In the genomic region with DNA sequence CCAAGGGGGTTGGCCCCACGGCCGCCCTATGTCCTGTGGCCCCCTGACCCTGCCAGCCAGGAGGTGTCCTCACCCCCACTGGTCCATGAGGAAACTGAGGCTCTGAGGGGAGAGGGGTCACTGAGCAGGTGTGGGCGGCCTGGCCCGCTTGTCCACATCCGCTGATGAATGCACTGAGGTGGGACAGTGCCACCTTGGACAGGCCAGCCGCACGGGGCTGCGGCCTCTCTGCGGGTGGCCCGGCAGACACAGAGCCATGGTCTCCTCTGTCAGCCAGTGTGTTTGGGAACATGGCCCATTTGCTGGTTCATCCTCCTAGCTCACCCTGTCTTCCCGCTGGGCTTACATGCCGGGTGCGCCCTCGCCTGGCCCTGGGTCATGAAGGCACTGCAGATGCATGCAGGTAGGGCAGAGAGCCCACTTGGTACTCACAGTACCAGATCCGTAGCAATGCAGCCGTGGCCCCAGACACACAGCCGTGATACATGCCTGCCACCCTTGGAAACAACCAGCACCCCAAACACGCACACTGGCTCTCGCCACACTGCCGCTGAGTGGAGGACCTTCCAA, we compare ENCODE assay signal across 29 cellular contexts.
DNase-seq lines count a peak whose midpoint lies in the region; ATAC-seq, FAIRE-seq and TF ChIP-seq lines count a peak whose summit lies in the region.
"Had no signal": no experiment of that assay in that cellular context is flagged by ENCODE, and none has a peak within 500 bp of the region (broad histone marks: within the 10 kb centered on the region; RNA-seq: fewer than 3 reads in every experiment).

No MANE protein-coding gene starts in this region.

- H3K23me2 ChIP-seq in H1 (ENCODE audit: low read depth, low read length): peaks cover 2% of the 10 kb centered on the region; the same call in 1 of the 2 replicates

- H3K14ac ChIP-seq in H1 (ENCODE audit: insufficient read length): no peak overlapping the region

- no peak for FAIRE-seq in H1 (lab: Jason Lieb, UNC)

- peak; percentile 44 for TF ChIP-seq CTCF in PC-3 (conservative IDR thresholded peaks at IDR 0.05; ENCODE audit: low read depth, low read length)
- peak; percentile 18 to 22 (median 18); a peak in 3 of 4 replicates for TF ChIP-seq CTCF in H1 (IDR thresholded peaks at IDR 0.05; ENCODE audit: control extremely low read depth in 1 of 3, insufficient read depth in 1 of 3, low read depth in 1 of 3, low read length in 3 of 3)
- no peak for TF ChIP-seq CTCF in Calu3 (IDR thresholded peaks at IDR 0.05; ENCODE audit: unreplicated experiment)

- no peak overlapping the region for H3K4me3 Mint-ChIP-seq in Calu3 (ENCODE audit: low read depth, unreplicated experiment)
- H3K4me3 Mint-ChIP-seq: activated naive CD4-positive, alpha-beta T cell treated with anti-CD3 and anti-CD28 coated beads, Interleukin-2, amount 50 U/mL, for 24 hours; immature natural killer cell; nephron had no signal

- no peak overlapping the region for H4K8ac ChIP-seq in H1 (ENCODE audit: extremely low read depth, insufficient read depth, low read length)

- H3K4me2 ChIP-seq in PC-3 (ENCODE audit: low read length) (no peak overlapping the region), H1 (ENCODE audit: insufficient read depth in 1 of 2, low read depth in 2 of 2, low read length in 2 of 2) (no peak overlapping the region)

- H2BK15ac ChIP-seq in H1 (ENCODE audit: low read length): no peak overlapping the region

- H3K23ac ChIP-seq in H1 (ENCODE audit: insufficient read length): no peak overlapping the region

- no peak for TF ChIP-seq POLR2A in H1 (IDR thresholded peaks at IDR 0.05; ENCODE audit: control extremely low read depth in 1 of 2, low read depth in 2 of 2, low read length in 2 of 2)

- POLR2A ChIA-PET in PC-3 (lab: Charles Lee; ENCODE audit: unreplicated experiment): no interaction called here
- POLR2A ChIA-PET in H1 (lab: Charles Lee; ENCODE audit: partially characterized antibody): interaction anchor here (1.5 kb wide), 1 partner anchor 82 kb away, joined by 3 read pairs; no protein-coding TSS in a partner anchor

- peak; percentile 71 for ATAC-seq in PC-3
- ATAC-seq: left colon had no signal

- peak; percentile 2 for DNase-seq in COLO668 (lab: John Stamatoyannopoulos, UW; ENCODE audit: unreplicated experiment)
- peak; percentile 34 for DNase-seq in HT-29 (ENCODE audit: low spot score)
- DNase-seq in PC-3: peak; percentile 43
- no peak for DNase-seq in H1 (ENCODE audit: low read depth in 1 of 2, low spot score in 2 of 2)
- DNase-seq in NAMALWA (ENCODE audit: low spot score): no peak
- no peak for DNase-seq in Calu3
- DNase-seq in NCI-H1417 treated with DMSO at 0.1 percent for 48 hours (lab: John Stamatoyannopoulos, UW): no peak
- DNase-seq: activated CD4-positive, alpha-beta T cell treated with anti-CD3 and anti-CD28 coated beads for 48 hours; activated T-cell treated with anti-CD3 and anti-CD28 coated beads for 4 hours; amygdala; DND-41; effector CD4-positive, alpha-beta T cell; hippocampal formation; immature natural killer cell; left colon; NCI-H146; NCI-H2107; NCI-H510A; OCI-M1; Right ventricle myocardium superior; stimulated activated naive CD4-positive, alpha-beta T cell had no signal

- H3K27me3 ChIP-seq in PC-3 (ENCODE audit: low read length) (peaks cover 95% of the 10 kb centered on the region), H1 (replicated peaks in 1 of 4; ENCODE audit: control insufficient read depth in 3 of 4, extremely low read depth in 1 of 4, insufficient read depth in 3 of 4, low read length in 3 of 4) (no peaks in the 10 kb centered on the region)

- no peak overlapping the region for H2BK5ac ChIP-seq in H1 (ENCODE audit: low read depth, low read length)

- no peak overlapping the region for H3K9ac ChIP-seq in PC-3 (ENCODE audit: low read length)
- no peak overlapping the region for H3K9ac ChIP-seq in H1 (replicated peaks in 1 of 4; ENCODE audit: extremely low read depth in 1 of 4, low read depth in 3 of 4, low read length in 3 of 4)

- intact Hi-C loops in PC-3 (cut with micrococcal nuclease): no loop called here
- intact Hi-C loops in Calu3 (cut with micrococcal nuclease; ENCODE audit: unreplicated experiment): no loop called here

- no peaks in the 10 kb centered on the region for H3K36me3 Mint-ChIP-seq in Calu3 (ENCODE audit: insufficient read depth, unreplicated experiment)
- H3K36me3 Mint-ChIP-seq: activated naive CD4-positive, alpha-beta T cell treated with anti-CD3 and anti-CD28 coated beads, Interleukin-2, amount 50 U/mL, for 24 hours; immature natural killer cell had no signal

- no peaks in the 10 kb centered on the region for H3K36me3 ChIP-seq in PC-3 (ENCODE audit: low read depth, low read length)
- no peaks in the 10 kb centered on the region for H3K36me3 ChIP-seq in H1 (ENCODE audit: control insufficient read depth in 2 of 4, insufficient read depth in 4 of 4, low read length in 3 of 4)
- H3K36me3 ChIP-seq: upper lobe of left lung had no signal

- H3K4me1 Mint-ChIP-seq in Calu3 (ENCODE audit: low read depth, unreplicated experiment): no peaks in the 10 kb centered on the region
- H3K4me1 Mint-ChIP-seq: activated naive CD4-positive, alpha-beta T cell treated with anti-CD3 and anti-CD28 coated beads, Interleukin-2, amount 50 U/mL, for 24 hours; immature natural killer cell; nephron had no signal

- no peak overlapping the region for H2BK12ac ChIP-seq in H1 (ENCODE audit: low read depth, low read length)

- no peak overlapping the region for H2BK120ac ChIP-seq in H1 (replicated peaks; ENCODE audit: low read depth, low read length)

- BruUV-seq in PC-3 (replicated peaks; lab: Mats Ljungman, UMichigan): no TSS peak
- no TSS peak for BruUV-seq in Calu3 (replicated peaks; lab: Mats Ljungman, UMichigan)

- no peak overlapping the region for H3K56ac ChIP-seq in H1 (replicated peaks; ENCODE audit: insufficient read length, low read depth, low read length)

- TF ChIP-seq RAD21 in H1 (IDR thresholded peaks at IDR 0.05 in 1 of 2, conservative IDR thresholded peaks at IDR 0.05 in 1 of 2; ENCODE audit: low read depth in 2 of 2, low read length in 2 of 2): peak; percentile 24 to 37

- H4K91ac ChIP-seq in H1 (replicated peaks; ENCODE audit: insufficient read length, low read length): no peak overlapping the region

- no peak overlapping the region for H2AK5ac ChIP-seq in H1 (ENCODE audit: low read depth, low read length)

- no peak overlapping the region for H3K18ac ChIP-seq in H1 (ENCODE audit: extremely low read depth, low read length)

- H3K4ac ChIP-seq in H1 (replicated peaks; ENCODE audit: insufficient read length, low read depth, low read length): no peak overlapping the region

- H3K27ac ChIP-seq in PC-3 (ENCODE audit: low read length): no peak overlapping the region
- H3K27ac ChIP-seq in H1 (ENCODE audit: low read depth, low read length): no peak overlapping the region
- H3K27ac ChIP-seq: C4-2B, skin epidermis, upper lobe of left lung, VCaP had no signal

- no peaks in the 10 kb centered on the region for H3K9me3 Mint-ChIP-seq in Calu3 (ENCODE audit: low read depth, unreplicated experiment)
- H3K9me3 Mint-ChIP-seq: activated naive CD4-positive, alpha-beta T cell treated with anti-CD3 and anti-CD28 coated beads, Interleukin-2, amount 50 U/mL, for 24 hours; activated T-helper 2 cell treated with anti-CD3 and anti-CD28 coated beads, Interferon-gamma antibody, Interleukin-2, Interleukin-4, amounts not matched to agents 10 μg/mL and 5 μg/mL and 100 μg/mL, durations not matched to agents 14 hours and 24 hours and 36 hours; immature natural killer cell; nephron had no signal

- H3K79me2 ChIP-seq in PC-3 (ENCODE audit: low read length) (no peaks in the 10 kb centered on the region), H1 (ENCODE audit: control insufficient read depth in 1 of 2, insufficient read depth in 2 of 2, low read length in 2 of 2) (no peaks in the 10 kb centered on the region)

- H3K27me3 Mint-ChIP-seq in Calu3 (ENCODE audit: unreplicated experiment): peaks cover 78% of the 10 kb centered on the region
- H3K27me3 Mint-ChIP-seq: activated naive CD4-positive, alpha-beta T cell treated with anti-CD3 and anti-CD28 coated beads, Interleukin-2, amount 50 U/mL, for 24 hours had no signal

- H3K4me3 ChIP-seq in PC-3 (ENCODE audit: low read length): no peak overlapping the region
- H3K4me3 ChIP-seq in H1 (ENCODE audit: extremely low read depth in 1 of 4, insufficient read depth in 2 of 4, low read depth in 3 of 4, low read length in 4 of 4): no peak overlapping the region
- H3K4me3 ChIP-seq: skin epidermis, upper lobe of left lung had no signal

- WGBS in H1 (ENCODE audit: extremely low coverage in 1 of 2, insufficient coverage in 1 of 2, insufficient read length in 1 of 2, insufficient replicate concordance in 2 of 2, low coverage in 1 of 2, low lambda C conversion rate in 2 of 2, missing lambda C conversion rate in 1 of 2), 2 experiments: 94% methylated on average over 19 of the region's 20 CpGs; no CpG with 5 or more reads in 1 of the 2 experiments

- CTCF ChIA-PET in PC-3 (lab: Charles Lee) (interaction anchor here (0.5 to 0.8 kb wide), 2 partner anchors 63 to 581 kb away, joined by 3 to 4 read pairs; no protein-coding TSS in a partner anchor), H1 (lab: Charles Lee; ENCODE audit: partially characterized antibody) (interaction anchor here (1.2 to 1.7 kb wide), 2 partner anchors 11 to 81 kb away, joined by 4 to 5 read pairs; no protein-coding TSS in a partner anchor), Calu3 (lab: Charles Lee) (no interaction called here)

- H3F3A ChIP-seq in PC-3 (ENCODE audit: low read length, unreplicated experiment): no peaks in the 10 kb centered on the region

- H3K9me3 ChIP-seq in PC-3 (ENCODE audit: low read length) (no peaks in the 10 kb centered on the region), H1 (ENCODE audit: insufficient read depth in 2 of 2, low read depth in 1 of 2, low read length in 1 of 2) (no peaks in the 10 kb centered on the region)
- H3K9me3 ChIP-seq: Caco-2, upper lobe of left lung had no signal

- 0 out of 2 replicates have a peak, but pooled peaks cover 5% of the 10 kb centered on the region for H3K79me1 ChIP-seq in H1 (ENCODE audit: low read depth, low read length)

- H2AFZ ChIP-seq in PC-3 (ENCODE audit: low read length): no peak overlapping the region
- H2AFZ ChIP-seq in H1 (ENCODE audit: low read length): no peak overlapping the region

- no peaks in the 10 kb centered on the region for H3K9me2 ChIP-seq in PC-3 (replicated peaks; ENCODE audit: low read length)

- no peak overlapping the region for H4K5ac ChIP-seq in H1 (ENCODE audit: insufficient read length, low read depth, low read length)

- no peak overlapping the region for H2BK20ac ChIP-seq in H1 (ENCODE audit: low read length)

- 0 out of 2 replicates have a peak, but pooled peaks cover 6% of the 10 kb centered on the region for H3K4me1 ChIP-seq in PC-3 (ENCODE audit: insufficient read depth, low read length)
- peaks cover 0 to 2% (median 0%) of the 10 kb centered on the region in 4 experiments; a peak in 2 of 7 replicates for H3K4me1 ChIP-seq in H1 (replicated peaks in 1 of 4; ENCODE audit: control insufficient read depth in 3 of 4, insufficient read depth in 4 of 4, low read length in 3 of 4)
- H3K4me1 ChIP-seq: upper lobe of left lung had no signal

- 0 out of 2 replicates have a peak, but pooled peaks cover 3% of the 10 kb centered on the region for H4K20me1 ChIP-seq in PC-3 (ENCODE audit: low read length)
- H4K20me1 ChIP-seq in H1 (replicated peaks in 1 of 2; ENCODE audit: control insufficient read depth in 1 of 2, insufficient read depth in 2 of 2, low read length in 2 of 2): peaks cover 0 to 9% of the 10 kb centered on the region in 2 experiments

- H3K27ac Mint-ChIP-seq in Calu3 (ENCODE audit: unreplicated experiment): no peak overlapping the region
- H3K27ac Mint-ChIP-seq: activated naive CD4-positive, alpha-beta T cell treated with anti-CD3 and anti-CD28 coated beads, Interleukin-2, amount 50 U/mL, for 24 hours; activated T-helper 2 cell treated with anti-CD3 and anti-CD28 coated beads, Interferon-gamma antibody, Interleukin-2, Interleukin-4, amounts not matched to agents 10 μg/mL and 5 μg/mL and 100 μg/mL, durations not matched to agents 14 hours and 24 hours and 36 hours; immature natural killer cell; nephron had no signal

- no peak for TF ChIP-seq EP300 in H1 (IDR thresholded peaks at IDR 0.05; ENCODE audit: borderline replicate concordance in 1 of 2, low read depth in 2 of 2, low read length in 2 of 2)

Comparison
In these comparisons a context has a peak if more than half of its experiments do, and no peak if none do; other contexts are left out.
1. DNase-seq: peak in COLO668 (single experiment), HT-29 (single experiment) and PC-3 (single experiment); none in H1 (0 of 2), NAMALWA (single experiment), Calu3 (single experiment) and NCI-H1417 treated with DMSO at 0.1 percent for 48 hours (single experiment).